ENCODE assay signal across 18 cellular contexts in genomic region chr17:74542727-74543383, GRCh38. TPM values are rescaled to one million over a fixed set of nuclear protein-coding genes. Genes with fewer than 3 reads are reported as not detected.
DNase-seq lines count a peak whose midpoint lies in the region; ATAC-seq lines count a peak whose summit lies in the region.
"Had no signal": no experiment of that assay in that cellular context is flagged by ENCODE, and none has a peak within 500 bp of the region (broad histone marks: within the 10 kb centered on the region; RNA-seq: fewer than 3 reads in every experiment).

No MANE protein-coding gene starts in this region.

- peak overlapping the region; percentile 32 for H3K27ac Mint-ChIP-seq in dendritic cell treated with granulocyte-macrophage colony-stimulating factor and Interleukin-4, amounts not matched to agents 40 ng/mL and 50 ng/mL, for 4 days
- H3K27ac Mint-ChIP-seq: CD8-positive, alpha-beta T cell; IgD-negative memory B cell had no signal

- no peak overlapping the region for H3K4me2 ChIP-seq in neuronal stem cell (ENCODE audit: insufficient read depth, low read length, poor library complexity, severe bottlenecking)
- H3K4me2 ChIP-seq: A549 had no signal

- H3K23ac ChIP-seq in neuronal stem cell (ENCODE audit: low read depth, low read length, poor library complexity) = peak overlapping the region; percentile 50

- H2AK5ac ChIP-seq in neuronal stem cell (ENCODE audit: low read depth, low read length) = peak overlapping the region; percentile 77

- intact Hi-C loops in dendritic cell treated with granulocyte-macrophage colony-stimulating factor and Interleukin-4, amounts not matched to agents 40 ng/mL and 50 ng/mL, for 4 days (cut with micrococcal nuclease) = loop anchor here (10.0 kb wide), 1 partner anchor 62 kb away; no protein-coding TSS in a partner anchor

- H3K9me3 ChIP-seq in neuronal stem cell (replicated peaks in 1 of 2; ENCODE audit: control insufficient read depth in 2 of 2, insufficient read depth in 1 of 2, low read depth in 1 of 2, low read length in 2 of 2) = no peaks in the 10 kb centered on the region
- H3K9me3 ChIP-seq: A549, BE2C had no signal

- peak overlapping the region; percentile 82 for H2BK12ac ChIP-seq in neuronal stem cell (ENCODE audit: low read length)

- peaks cover 12% of the 10 kb centered on the region for H3K27me3 Mint-ChIP-seq in dendritic cell treated with granulocyte-macrophage colony-stimulating factor and Interleukin-4, amounts not matched to agents 40 ng/mL and 50 ng/mL, for 4 days

- no peaks in the 10 kb centered on the region for H3K79me1 ChIP-seq in neuronal stem cell (ENCODE audit: low read depth, low read length)

- H4K91ac ChIP-seq in neuronal stem cell (ENCODE audit: low read depth, low read length, poor library complexity) = no peak overlapping the region

- H3K27me3 ChIP-seq in H7 (ENCODE audit: control insufficient read depth, insufficient read depth, low read length) (no peaks in the 10 kb centered on the region), neuronal stem cell (ENCODE audit: control insufficient read depth in 3 of 3, insufficient read depth in 3 of 3, low read depth in 1 of 3, low read length in 3 of 3) (peaks cover 0 to 17% (median 2%) of the 10 kb centered on the region in 3 experiments)

- H2BK120ac ChIP-seq in neuronal stem cell (ENCODE audit: low read depth, low read length) = no peak overlapping the region

- peak overlapping the region; percentile 49 for H3K18ac ChIP-seq in neuronal stem cell (ENCODE audit: low read length)

- WGBS in neuronal stem cell (ENCODE audit: extremely low coverage in 2 of 2, insufficient read length in 2 of 2, insufficient replicate concordance in 1 of 2), 2 donors = no CpG with 5 or more reads among the region's 17 CpGs

- ATAC-seq in GM19351 (IDR thresholded peaks at IDR 0.05; ENCODE audit: unreplicated experiment) = no peak
- ATAC-seq: A549; CD8-positive, alpha-beta T cell had no signal

- no peak overlapping the region for H2BK5ac ChIP-seq in neuronal stem cell (ENCODE audit: low read length)

- H2BK15ac ChIP-seq in neuronal stem cell (ENCODE audit: low read length) = peak overlapping the region; percentile 82

- no peak overlapping the region for H3K14ac ChIP-seq in neuronal stem cell (ENCODE audit: low read length)

- peak; percentile 33 for DNase-seq in H7
- no peak for DNase-seq in neuronal stem cell (ENCODE audit: low spot score)
- DNase-seq in DMS79 treated with DMSO at 0.1 percent for 48 hours (lab: John Stamatoyannopoulos, UW) = no peak
- no peak for DNase-seq in T-helper 1 cell
- DNase-seq: BE2C; CD8-positive, alpha-beta T cell; COR-L47; DMS153; DND-41; GDM1; KG1 had no signal

- no peak overlapping the region for H3K4me3 ChIP-seq in H7 (ENCODE audit: insufficient read depth, low read depth, low read length)
- no peak overlapping the region for H3K4me3 ChIP-seq in neuronal stem cell (ENCODE audit: low read length in 2 of 2)
- H3K4me3 ChIP-seq: A549 had no signal

- H3K4me3 Mint-ChIP-seq in dendritic cell treated with granulocyte-macrophage colony-stimulating factor and Interleukin-4, amounts not matched to agents 40 ng/mL and 50 ng/mL, for 4 days = no peak overlapping the region
- H3K4me3 Mint-ChIP-seq: CD8-positive, alpha-beta T cell; IgD-negative memory B cell had no signal

- no peaks in the 10 kb centered on the region for H3K9me3 Mint-ChIP-seq in dendritic cell treated with granulocyte-macrophage colony-stimulating factor and Interleukin-4, amounts not matched to agents 40 ng/mL and 50 ng/mL, for 4 days
- H3K9me3 Mint-ChIP-seq: CD8-positive, alpha-beta T cell had no signal

- no peak overlapping the region for H3K4ac ChIP-seq in neuronal stem cell (ENCODE audit: low read length)

- no peaks in the 10 kb centered on the region for H3K36me3 ChIP-seq in H7 (replicated peaks; ENCODE audit: control insufficient read depth, insufficient read depth, low read length)
- H3K36me3 ChIP-seq in neuronal stem cell (replicated peaks in 1 of 2; ENCODE audit: control insufficient read depth in 2 of 2, insufficient read depth in 2 of 2, low read length in 2 of 2) = no peaks in the 10 kb centered on the region
- H3K36me3 ChIP-seq: BE2C had no signal

- peaks cover 76% of the 10 kb centered on the region for H3K4me1 Mint-ChIP-seq in dendritic cell treated with granulocyte-macrophage colony-stimulating factor and Interleukin-4, amounts not matched to agents 40 ng/mL and 50 ng/mL, for 4 days (ENCODE audit: low read depth)

- peaks cover 0 to 6% of the 10 kb centered on the region in 2 donors for H3K4me1 ChIP-seq in neuronal stem cell (ENCODE audit: control insufficient read depth in 2 of 2, insufficient read depth in 1 of 2, low read depth in 1 of 2, low read length in 2 of 2)
- H3K4me1 ChIP-seq: A549, BE2C had no signal

- H3K27ac ChIP-seq in neuronal stem cell (replicated peaks; ENCODE audit: low read length) = no peak overlapping the region
- H3K27ac ChIP-seq: A549, C4-2B had no signal

- no peak overlapping the region for H2AFZ ChIP-seq in neuronal stem cell (ENCODE audit: low read length)

- H4K8ac ChIP-seq in neuronal stem cell (ENCODE audit: low read depth, low read length) = no peak overlapping the region

- peaks cover 71% of the 10 kb centered on the region for H3K36me3 Mint-ChIP-seq in dendritic cell treated with granulocyte-macrophage colony-stimulating factor and Interleukin-4, amounts not matched to agents 40 ng/mL and 50 ng/mL, for 4 days (ENCODE audit: low read depth)
- H3K36me3 Mint-ChIP-seq: CD8-positive, alpha-beta T cell; IgD-negative memory B cell had no signal

- peak overlapping the region; percentile 30 for H3K9ac ChIP-seq in neuronal stem cell (ENCODE audit: low read depth, low read length, poor library complexity)

RNA-seq across cellular contexts. Expression of gene CD300C, which starts 3.1 kb away (rescaled TPM):
- not detected in 2 replicates for total RNA-seq in H7 (2014; rRNA removed; shearing (Covaris generic))
- polyA plus RNA-seq in neuronal stem cell (2013, experiment 1 of 2) = 0.03 TPM
- polyA plus RNA-seq in neuronal stem cell (2013, experiment 2 of 2) = 0.04 TPM
- total RNA-seq: CD8-positive, alpha-beta T cell had no signal
- polyA plus RNA-seq: A549, AG04450 had no signal

RNA-seq across cellular contexts. Expression of gene CD300LB, which starts 11.6 kb away (rescaled TPM):
- total RNA-seq in H7 (2014; rRNA removed; shearing (Covaris generic)) = not detected in 2 replicates
- not detected for polyA plus RNA-seq in neuronal stem cell (2013, experiment 1 of 2)
- polyA plus RNA-seq in neuronal stem cell (2013, experiment 2 of 2) = not detected
- total RNA-seq: CD8-positive, alpha-beta T cell; H4 had no signal
- polyA plus RNA-seq: A549, AG04450, IgD-negative memory B cell had no signal

RNA-seq across cellular contexts. Expression of gene CD300H, which starts 24.5 kb away (rescaled TPM):
- not detected in 2 replicates for total RNA-seq in H7 (2014; rRNA removed; shearing (Covaris generic))
- polyA plus RNA-seq in neuronal stem cell (2013, experiment 1 of 2) = not detected
- polyA plus RNA-seq in neuronal stem cell (2013, experiment 2 of 2) = not detected
- total RNA-seq: CD8-positive, alpha-beta T cell; H4 had no signal
- polyA plus RNA-seq: AG04450 had no signal

RNA-seq across cellular contexts. Expression of gene CD300LD, which starts 49.2 kb away (rescaled TPM):
- total RNA-seq in H7 (2014; rRNA removed; shearing (Covaris generic)) = not detected in 2 replicates
- polyA plus RNA-seq in neuronal stem cell (2013, experiment 1 of 2) = not detected
- polyA plus RNA-seq in neuronal stem cell (2013, experiment 2 of 2) = not detected
- total RNA-seq: CD8-positive, alpha-beta T cell; H4 had no signal
- polyA plus RNA-seq: A549, AG04450, IgD-negative memory B cell had no signal
